ENCODE assay signal across 1 cellular context in genomic region chr3:50292159-50292923, GRCh38.
TF ChIP-seq lines count a peak whose summit lies in the region.

A gene with protein sequence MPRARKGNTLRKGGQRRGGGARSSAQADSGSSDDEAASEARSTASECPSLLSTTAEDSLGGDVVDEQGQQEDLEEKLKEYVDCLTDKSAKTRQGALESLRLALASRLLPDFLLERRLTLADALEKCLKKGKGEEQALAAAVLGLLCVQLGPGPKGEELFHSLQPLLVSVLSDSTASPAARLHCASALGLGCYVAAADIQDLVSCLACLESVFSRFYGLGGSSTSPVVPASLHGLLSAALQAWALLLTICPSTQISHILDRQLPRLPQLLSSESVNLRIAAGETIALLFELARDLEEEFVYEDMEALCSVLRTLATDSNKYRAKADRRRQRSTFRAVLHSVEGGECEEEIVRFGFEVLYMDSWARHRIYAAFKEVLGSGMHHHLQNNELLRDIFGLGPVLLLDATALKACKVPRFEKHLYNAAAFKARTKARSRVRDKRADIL (minus strand): TSS chr3:50292429. CDS start chr3:50292274, 155 bp downstream.

TF ChIP-seq in GM12878, 131 proteins besides CTCF, POLR2A, EP300 and RAD21 (continued from another document):
- peak; percentile 95 for TF ChIP-seq CHD2 (IDR thresholded peaks at IDR 0.05; ENCODE audit: borderline replicate concordance, low read depth, low read length)
- peak; percentile 64 for TF ChIP-seq MYC (IDR thresholded peaks at IDR 0.05; ENCODE audit: insufficient read depth, insufficient read length, insufficient replicate concordance, low read length, severe bottlenecking)
- TF ChIP-seq SMARCA5 (IDR thresholded peaks at IDR 0.05) = no peak
- TF ChIP-seq STAT1 (conservative IDR thresholded peaks at IDR 0.05) = peak; percentile 91; the same call in 1 of the 2 replicates
- TF ChIP-seq E4F1 (IDR thresholded peaks at IDR 0.05; ENCODE audit: borderline replicate concordance, partially characterized antibody) = peak; percentile 44
- TF ChIP-seq HCFC1 (IDR thresholded peaks at IDR 0.05; ENCODE audit: low read length) = peak; percentile 100
- no peak for TF ChIP-seq JUND (IDR thresholded peaks at IDR 0.05; ENCODE audit: low read depth, low read length)
- no peak for TF ChIP-seq ZBED1 (IDR thresholded peaks at IDR 0.05; ENCODE audit: borderline replicate concordance)
- TF ChIP-seq KLF5 (IDR thresholded peaks at IDR 0.05; ENCODE audit: partially characterized antibody) = peak; percentile 89
- TF ChIP-seq ASH2L (IDR thresholded peaks at IDR 0.05; ENCODE audit: borderline replicate concordance, low read depth) = no peak
- 0 out of 2 replicates have a peak, but pooled peaks have one; percentile 49 for TF ChIP-seq PAX5 (IDR thresholded peaks at IDR 0.05; ENCODE audit: borderline replicate concordance, low read depth, low read length)
- TF ChIP-seq NR2C1 (IDR thresholded peaks at IDR 0.05) = peak; percentile 89
- peak; percentile 67; the same call in 1 of the 2 replicates for TF ChIP-seq E2F4 (IDR thresholded peaks at IDR 0.05; ENCODE audit: low read depth, low read length)
- TF ChIP-seq TARDBP (IDR thresholded peaks at IDR 0.05; ENCODE audit: borderline replicate concordance) = peak; percentile 99
- no peak for TF ChIP-seq JUNB (IDR thresholded peaks at IDR 0.05)
- no peak for TF ChIP-seq SPI1 (IDR thresholded peaks at IDR 0.05; ENCODE audit: borderline replicate concordance, insufficient read depth, low read depth, low read length)
- peak; percentile 97 for TF ChIP-seq YY1 (IDR thresholded peaks at IDR 0.05; ENCODE audit: low read depth, low read length)
- TF ChIP-seq SREBF1 (IDR thresholded peaks at IDR 0.05; ENCODE audit: low read length) = peak; percentile 95
- TF ChIP-seq ATF7 (IDR thresholded peaks at IDR 0.05; ENCODE audit: low read depth) = peak; percentile 20; the same call in 1 of the 2 replicates
- TF ChIP-seq, protein P1, sequence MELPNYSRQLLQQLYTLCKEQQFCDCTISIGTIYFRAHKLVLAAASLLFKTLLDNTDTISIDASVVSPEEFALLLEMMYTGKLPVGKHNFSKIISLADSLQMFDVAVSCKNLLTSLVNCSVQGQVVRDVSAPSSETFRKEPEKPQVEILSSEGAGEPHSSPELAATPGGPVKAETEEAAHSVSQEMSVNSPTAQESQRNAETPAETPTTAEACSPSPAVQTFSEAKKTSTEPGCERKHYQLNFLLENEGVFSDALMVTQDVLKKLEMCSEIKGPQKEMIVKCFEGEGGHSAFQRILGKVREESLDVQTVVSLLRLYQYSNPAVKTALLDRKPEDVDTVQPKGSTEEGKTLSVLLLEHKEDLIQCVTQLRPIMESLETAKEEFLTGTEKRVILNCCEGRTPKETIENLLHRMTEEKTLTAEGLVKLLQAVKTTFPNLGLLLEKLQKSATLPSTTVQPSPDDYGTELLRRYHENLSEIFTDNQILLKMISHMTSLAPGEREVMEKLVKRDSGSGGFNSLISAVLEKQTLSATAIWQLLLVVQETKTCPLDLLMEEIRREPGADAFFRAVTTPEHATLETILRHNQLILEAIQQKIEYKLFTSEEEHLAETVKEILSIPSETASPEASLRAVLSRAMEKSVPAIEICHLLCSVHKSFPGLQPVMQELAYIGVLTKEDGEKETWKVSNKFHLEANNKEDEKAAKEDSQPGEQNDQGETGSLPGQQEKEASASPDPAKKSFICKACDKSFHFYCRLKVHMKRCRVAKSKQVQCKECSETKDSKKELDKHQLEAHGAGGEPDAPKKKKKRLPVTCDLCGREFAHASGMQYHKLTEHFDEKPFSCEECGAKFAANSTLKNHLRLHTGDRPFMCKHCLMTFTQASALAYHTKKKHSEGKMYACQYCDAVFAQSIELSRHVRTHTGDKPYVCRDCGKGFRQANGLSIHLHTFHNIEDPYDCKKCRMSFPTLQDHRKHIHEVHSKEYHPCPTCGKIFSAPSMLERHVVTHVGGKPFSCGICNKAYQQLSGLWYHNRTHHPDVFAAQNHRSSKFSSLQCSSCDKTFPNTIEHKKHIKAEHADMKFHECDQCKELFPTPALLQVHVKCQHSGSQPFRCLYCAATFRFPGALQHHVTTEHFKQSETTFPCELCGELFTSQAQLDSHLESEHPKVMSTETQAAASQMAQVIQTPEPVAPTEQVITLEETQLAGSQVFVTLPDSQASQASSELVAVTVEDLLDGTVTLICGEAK (IDR thresholded peaks at IDR 0.05; ENCODE audit: borderline replicate concordance) = peak; percentile 70; the same call in 1 of the 2 replicates
- TF ChIP-seq MYB (IDR thresholded peaks at IDR 0.05; ENCODE audit: borderline replicate concordance, low read depth, low read length) = peak; percentile 34; the same call in 1 of the 2 replicates
- TF ChIP-seq MTA3 (IDR thresholded peaks at IDR 0.05; ENCODE audit: borderline replicate concordance, low read length) = no peak
